In the genomic region with DNA sequence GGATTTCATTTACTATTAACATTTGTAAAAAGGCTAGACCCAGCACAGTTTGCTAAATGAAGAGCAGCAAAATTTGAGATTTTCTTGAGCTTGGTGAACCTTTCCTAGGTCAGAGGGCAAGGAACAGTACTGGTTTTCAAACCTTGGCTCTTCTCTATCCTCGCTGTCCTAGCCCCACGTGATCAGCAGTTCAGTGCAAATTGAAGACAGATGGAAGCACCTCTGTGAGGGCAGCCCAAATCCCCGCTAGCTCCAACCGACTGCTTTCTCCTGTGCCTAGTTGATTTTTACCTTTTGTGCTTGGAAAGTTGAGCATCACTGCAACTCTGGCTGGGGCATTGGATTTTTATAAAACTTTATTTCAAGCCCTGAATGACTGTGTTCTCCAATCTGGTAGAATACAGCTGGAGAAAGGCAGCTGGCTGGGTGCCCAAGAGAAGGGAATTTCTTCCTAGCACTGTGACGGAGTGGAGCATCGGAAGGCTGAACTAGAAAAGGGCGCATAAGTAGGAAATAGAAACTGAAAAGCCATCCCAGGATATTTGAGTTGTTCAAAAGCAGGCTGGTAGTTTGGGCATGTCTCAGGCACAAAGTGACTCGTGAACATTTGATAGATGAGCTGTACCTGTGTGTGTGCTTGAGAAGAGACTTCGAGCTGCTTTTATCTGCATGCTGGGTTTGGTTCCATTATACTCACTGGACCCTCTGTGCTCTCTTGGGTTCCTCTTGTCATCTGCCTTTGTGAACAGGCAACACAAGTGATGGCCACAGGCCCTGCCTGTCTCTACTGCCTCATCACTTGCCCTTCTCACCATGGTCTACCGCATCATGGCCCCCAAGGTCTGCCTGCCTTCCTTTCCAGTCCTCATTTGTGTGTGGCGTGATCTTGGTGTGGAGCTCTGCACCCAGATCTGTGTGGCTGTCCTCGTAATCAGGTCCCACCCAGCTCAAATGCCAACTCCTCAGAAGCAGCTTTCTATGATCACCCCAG, we compare ENCODE assay signal across 8 cellular contexts. TPM values are rescaled to one million over a fixed set of nuclear protein-coding genes. Genes with fewer than 3 reads are reported as not detected.
DNase-seq lines count a peak whose midpoint lies in the region; FAIRE-seq and TF ChIP-seq lines count a peak whose summit lies in the region.

No MANE protein-coding gene starts in this region.

- peak overlapping the region; percentile 32; the same call in 1 of the 2 replicates for H3K27ac ChIP-seq in SK-N-MC

- H3K9me3 ChIP-seq in SK-N-MC (ENCODE audit: low read depth, low read length), result no peaks in the 10 kb centered on the region

- H3K4me1 Mint-ChIP-seq in progenitor cell of endocrine pancreas (ENCODE audit: low read depth), result peaks cover 27% of the 10 kb centered on the region

- H3K27me3 Mint-ChIP-seq in progenitor cell of endocrine pancreas, result no peaks in the 10 kb centered on the region

- peaks cover 36% of the 10 kb centered on the region for H3K36me3 ChIP-seq in SK-N-MC (ENCODE audit: insufficient read depth, low read length)

- H3K4me3 ChIP-seq in SK-N-MC (peak overlapping the region; percentile 82), fibroblast of pulmonary artery (replicated peaks; ENCODE audit: low read depth, low read length) (peak overlapping the region; percentile 85)

- DNase-seq in GM03348 (ENCODE audit: low spot score), result peak; percentile 52
- DNase-seq in SK-N-MC (ENCODE audit: low read depth, low spot score), result no peak
- peak; percentile 82 for DNase-seq in fibroblast of pulmonary artery (ENCODE audit: low read depth)
- no peak for DNase-seq in progenitor cell of endocrine pancreas (ENCODE audit: low spot score, unreplicated experiment)
- no peak for DNase-seq in NCI-H345 treated with DMSO at 0.1 percent for 48 hours (lab: John Stamatoyannopoulos, UW; ENCODE audit: unreplicated experiment)
- DNase-seq in frontal cortex (ENCODE audit: low spot score in 2 of 2), result no peak
- no peak for DNase-seq in stimulated activated CD8-positive, alpha-beta memory T cell treated with anti-CD3 and anti-CD28 coated beads, Interleukin-4, amount 100 ng/mL, for 48 hours
- DNase-seq in GM19240 (ENCODE audit: insufficient read length, low spot score), result no peak

- H3K4me3 Mint-ChIP-seq in progenitor cell of endocrine pancreas (ENCODE audit: low read depth), result peak overlapping the region; percentile 52

- no peak for FAIRE-seq in frontal cortex (lab: Jason Lieb, UNC)

- no peak for TF ChIP-seq CTCF in fibroblast of pulmonary artery (IDR thresholded peaks at IDR 0.05; ENCODE audit: low read length, missing control alignments)
- no peak for TF ChIP-seq CTCF in progenitor cell of endocrine pancreas (IDR thresholded peaks at IDR 0.05; ENCODE audit: unreplicated experiment)

- peak overlapping the region; percentile 94 for H3K9ac ChIP-seq in SK-N-MC (ENCODE audit: insufficient read length)

- peak overlapping the region; percentile 77 for H3K27ac Mint-ChIP-seq in progenitor cell of endocrine pancreas

- H3K36me3 Mint-ChIP-seq in progenitor cell of endocrine pancreas (ENCODE audit: insufficient read depth), result peaks cover 3% of the 10 kb centered on the region

- H3K9me3 Mint-ChIP-seq in progenitor cell of endocrine pancreas (ENCODE audit: low read depth), result no peaks in the 10 kb centered on the region

RNA-seq across cellular contexts. Expression of gene RNF114, which starts 2.3 kb away (rescaled TPM):
- 56.6 and 62.3 TPM in 2 replicates for total RNA-seq in progenitor cell of endocrine pancreas
- 31.0 TPM for total RNA-seq in frontal cortex

RNA-seq across cellular contexts. Expression of gene SPATA2, which starts 23.1 kb away (rescaled TPM):
- total RNA-seq in progenitor cell of endocrine pancreas (9.5 and 10.2 TPM in 2 replicates), frontal cortex (2.0 TPM)

RNA-seq across cellular contexts. Expression of gene SNAI1, which starts 44.3 kb away (rescaled TPM):
- total RNA-seq in progenitor cell of endocrine pancreas, result 1.3 and 1.7 TPM in 2 replicates
- not detected for total RNA-seq in frontal cortex

Comparison
In these comparisons a context has a peak if more than half of its experiments do, and no peak if none do; other contexts are left out.
1. DNase-seq: peak in GM03348 (single experiment) and fibroblast of pulmonary artery (single experiment); none in SK-N-MC (single experiment), progenitor cell of endocrine pancreas (single experiment), NCI-H345 treated with DMSO at 0.1 percent for 48 hours (single experiment), frontal cortex (0 of 2), stimulated activated CD8-positive, alpha-beta memory T cell treated with anti-CD3 and anti-CD28 coated beads, Interleukin-4, amount 100 ng/mL, for 48 hours (single experiment) and GM19240 (single experiment).